In genomic region chr7:96709381-96710228, GRCh38 we compare ENCODE assay signal across 1 cellular context.
A peak's percentile ranks its signal among the peaks of the same experiment; 100 is the strongest.
TF ChIP-seq lines count a peak whose summit lies in the region.

TSS of gene SEM1 (minus strand) at chr7:96709846. CDS start at chr7:96709763, 83 bp downstream.

TF ChIP-seq in HepG2, 621 proteins besides CTCF, POLR2A, EP300 and RAD21 (continued from another document and continues in another):
- peak; percentile 76; the same call in 1 of the 2 replicates for TF ChIP-seq TFAP4 (IDR thresholded peaks at IDR 0.05; ENCODE audit: borderline replicate concordance, low read depth)
- no peak for TF ChIP-seq CHD2 (IDR thresholded peaks at IDR 0.05; ENCODE audit: low read depth, low read length)
- no peak for TF ChIP-seq ZNF746 (CRISPR knock-in tag; IDR thresholded peaks at IDR 0.05)
- no peak for TF ChIP-seq ATAD3A (CRISPR knock-in tag; IDR thresholded peaks at IDR 0.05)
- peak; percentile 53; the same call in 1 of the 2 replicates for TF ChIP-seq ZSCAN31 (CRISPR knock-in tag; IDR thresholded peaks at IDR 0.05; ENCODE audit: low read depth)
- TF ChIP-seq NFE2 (CRISPR knock-in tag; IDR thresholded peaks at IDR 0.05), result no peak
- TF ChIP-seq ZNF18 (CRISPR knock-in tag; IDR thresholded peaks at IDR 0.05; ENCODE audit: insufficient replicate concordance), result no peak
- no peak for TF ChIP-seq ADNP (CRISPR knock-in tag; IDR thresholded peaks at IDR 0.05)
- no peak for TF ChIP-seq NFAT5 (CRISPR knock-in tag; IDR thresholded peaks at IDR 0.05)
- no peak for TF ChIP-seq ZFAT (CRISPR knock-in tag; conservative IDR thresholded peaks at IDR 0.05)
- no peak for TF ChIP-seq RBM39 (IDR thresholded peaks at IDR 0.05; ENCODE audit: low read depth, low read length, poor library complexity, severe bottlenecking)
- TF ChIP-seq NFE2L1 (CRISPR knock-in tag; IDR thresholded peaks at IDR 0.05; ENCODE audit: borderline replicate concordance), result peak; percentile 92; the same call in 1 of the 2 replicates
- no peak for TF ChIP-seq JUNB (CRISPR knock-in tag; IDR thresholded peaks at IDR 0.05; ENCODE audit: borderline replicate concordance)
- TF ChIP-seq ZHX1 (CRISPR knock-in tag; IDR thresholded peaks at IDR 0.05; ENCODE audit: low read depth), result peak; percentile 42; the same call in 1 of the 2 replicates
- no peak for TF ChIP-seq ZNF720 (CRISPR knock-in tag; IDR thresholded peaks at IDR 0.05)
- TF ChIP-seq CERS6 (CRISPR knock-in tag; IDR thresholded peaks at IDR 0.05), result no peak
- TF ChIP-seq ZFP90 (CRISPR knock-in tag; IDR thresholded peaks at IDR 0.05; ENCODE audit: borderline replicate concordance), result no peak; the same call in 1 of the 2 replicates
- peak; percentile 23; the same call in 1 of the 2 replicates for TF ChIP-seq NFKBIZ (CRISPR knock-in tag; IDR thresholded peaks at IDR 0.05)
- 0 out of 2 replicates have a peak, but pooled peaks have one; percentile 46 for TF ChIP-seq RFXANK (CRISPR knock-in tag; IDR thresholded peaks at IDR 0.05)
- TF ChIP-seq ZNF75D (CRISPR knock-in tag; IDR thresholded peaks at IDR 0.05; ENCODE audit: borderline replicate concordance), result no peak
- no peak for TF ChIP-seq WIZ (CRISPR knock-in tag; IDR thresholded peaks at IDR 0.05)
- no peak for TF ChIP-seq RELA (CRISPR knock-in tag; IDR thresholded peaks at IDR 0.05)
- no peak for TF ChIP-seq KAT2B (IDR thresholded peaks at IDR 0.05; ENCODE audit: borderline replicate concordance, low read depth, low read length)
- TF ChIP-seq ZNF713 (CRISPR knock-in tag; IDR thresholded peaks at IDR 0.05), result no peak
- TF ChIP-seq FOXA3 (CRISPR knock-in tag; IDR thresholded peaks at IDR 0.05), result peak; percentile 26; the same call in 1 of the 2 replicates
- peak; percentile 94 for TF ChIP-seq KDM2A (CRISPR knock-in tag; IDR thresholded peaks at IDR 0.05; ENCODE audit: borderline replicate concordance, low read depth)
- peak; percentile 70; the same call in 1 of the 2 replicates for TF ChIP-seq NRL (CRISPR knock-in tag; IDR thresholded peaks at IDR 0.05; ENCODE audit: borderline replicate concordance)
- peak; percentile 50 for TF ChIP-seq ARID5B (CRISPR knock-in tag; IDR thresholded peaks at IDR 0.05)
- peak; percentile 82; the same call in 1 of the 2 replicates for TF ChIP-seq ZNF788 (CRISPR knock-in tag; IDR thresholded peaks at IDR 0.05; ENCODE audit: borderline replicate concordance)
- peak; percentile 99 for TF ChIP-seq ZNF574 (CRISPR knock-in tag; IDR thresholded peaks at IDR 0.05)
- TF ChIP-seq TOE1 (CRISPR knock-in tag; IDR thresholded peaks at IDR 0.05), result no peak
- TF ChIP-seq ZMYM2 (CRISPR knock-in tag; IDR thresholded peaks at IDR 0.05), result no peak
- no peak for TF ChIP-seq ARNT2 (CRISPR knock-in tag; IDR thresholded peaks at IDR 0.05; ENCODE audit: low read depth)
- TF ChIP-seq THAP7 (CRISPR knock-in tag; IDR thresholded peaks at IDR 0.05), result 0 out of 2 replicates have a peak, but pooled peaks have one; percentile 36
- TF ChIP-seq NR2F6 (IDR thresholded peaks at IDR 0.05), result no peak
- TF ChIP-seq NR2F6 (CRISPR knock-in tag; IDR thresholded peaks at IDR 0.05), result no peak
- TF ChIP-seq ZNF224 (CRISPR knock-in tag; IDR thresholded peaks at IDR 0.05), result 0 out of 2 replicates have a peak, but pooled peaks have one; percentile 39
- peak in 1 of 2 experiments; percentile 17; a peak in 1 of 4 replicates for TF ChIP-seq NR2F1 (CRISPR knock-in tag; IDR thresholded peaks at IDR 0.05)
- no peak for TF ChIP-seq MEIS1 (CRISPR knock-in tag; IDR thresholded peaks at IDR 0.05; ENCODE audit: borderline replicate concordance)
- TF ChIP-seq SNAI1 (CRISPR knock-in tag; IDR thresholded peaks at IDR 0.05; ENCODE audit: borderline replicate concordance), result peak; percentile 75; the same call in 1 of the 2 replicates
- 0 out of 2 replicates have a peak, but pooled peaks have one; percentile 64 for TF ChIP-seq KLF9 (CRISPR knock-in tag; IDR thresholded peaks at IDR 0.05; ENCODE audit: low read depth)
- no peak for TF ChIP-seq NFYC (CRISPR knock-in tag; IDR thresholded peaks at IDR 0.05)
- TF ChIP-seq ZBTB3 (CRISPR knock-in tag; IDR thresholded peaks at IDR 0.05; ENCODE audit: borderline replicate concordance, low read depth), result no peak
